20 cellular contexts compared by ENCODE assay signal in genomic region chr17:74231846-74232713, GRCh38. TPM values are rescaled to one million over a fixed set of nuclear protein-coding genes. Genes with fewer than 3 reads are reported as not detected.
A peak's percentile ranks its signal among the peaks of the same experiment; 100 is the strongest.
DNase-seq lines count a peak whose midpoint lies in the region; ATAC-seq and TF ChIP-seq lines count a peak whose summit lies in the region.
"Had no signal": no experiment of that assay in that cellular context is flagged by ENCODE, and none has a peak within 500 bp of the region (broad histone marks: within the 10 kb centered on the region; RNA-seq: fewer than 3 reads in every experiment).

No MANE protein-coding gene starts in this region.

- intact Hi-C loops in CD14-positive monocyte (cut with micrococcal nuclease): no loop called here
- intact Hi-C loops in dorsolateral prefrontal cortex (cut with DNase I): loop anchor here in 1 of 2 donors (2.0 kb wide), 1 partner anchor 17 kb away; no protein-coding TSS in a partner anchor

- H3K27ac Mint-ChIP-seq in CD14-positive monocyte (peak overlapping the region in 4 of 7 donors; percentile 35 to 74 (median 54)), progenitor cell of endocrine pancreas (peak overlapping the region; percentile 85)
- H3K27ac Mint-ChIP-seq in stimulated activated naive CD8-positive, alpha-beta T cell treated with anti-CD3 and anti-CD28 coated beads, Interleukin-15, amount 100 ng/mL, for 72 hours: peak overlapping the region in 1 of 2 donors; percentile 86

- H3K27me3 ChIP-seq in RWPE2 (ENCODE audit: insufficient read depth, poor library complexity, severe bottlenecking) (no peaks in the 10 kb centered on the region), dorsolateral prefrontal cortex (no peaks in the 10 kb centered on the region)
- H3K27me3 ChIP-seq: BE2C had no signal

- H3K36me3 Mint-ChIP-seq in CD14-positive monocyte: peaks cover 52 to 70% of the 10 kb centered on the region in 2 donors
- no peaks in the 10 kb centered on the region for H3K36me3 Mint-ChIP-seq in progenitor cell of endocrine pancreas (ENCODE audit: insufficient read depth)

- no peaks in the 10 kb centered on the region for H3K9me3 ChIP-seq in RWPE2 (ENCODE audit: severe bottlenecking)
- H3K9me3 ChIP-seq: BE2C had no signal

- DNase-seq in CD14-positive monocyte (ENCODE audit: low spot score) (no peak), RWPE2 (ENCODE audit: low spot score) (peak; percentile 62), dorsolateral prefrontal cortex (no peak), progenitor cell of endocrine pancreas (ENCODE audit: low spot score, unreplicated experiment) (no peak), NCI-H2107 (lab: John Stamatoyannopoulos, UW) (no peak)
- no peak for DNase-seq in stimulated activated naive CD8-positive, alpha-beta T cell treated with anti-CD3 and anti-CD28 coated beads, Interleukin-15, amount 100 ng/mL, for 72 hours
- DNase-seq: 8988T; BE2C; CD4-positive, alpha-beta memory T cell; DND-41; MV-4-11; NCI-H1417; NCI-H187 treated with DMSO at 0.1 percent for 48 hours; NCI-H446; NCI-H748 treated with DMSO at 0.1 percent for 48 hours; PC-3 had no signal

- H3K4me1 Mint-ChIP-seq in CD14-positive monocyte: peaks cover 27% of the 10 kb centered on the region
- H3K4me1 Mint-ChIP-seq in progenitor cell of endocrine pancreas (ENCODE audit: low read depth): peaks cover 18% of the 10 kb centered on the region
- no peaks in the 10 kb centered on the region for H3K4me1 Mint-ChIP-seq in stimulated activated naive CD8-positive, alpha-beta T cell treated with anti-CD3 and anti-CD28 coated beads, Interleukin-15, amount 100 ng/mL, for 72 hours

- no peaks in the 10 kb centered on the region for H3K4me1 ChIP-seq in RWPE2 (ENCODE audit: insufficient read depth, poor library complexity, severe bottlenecking)
- H3K4me1 ChIP-seq: BE2C had no signal

- no peaks in the 10 kb centered on the region for H3K27me3 Mint-ChIP-seq in CD14-positive monocyte (ENCODE audit: low read depth in 3 of 3)
- peaks cover 6% of the 10 kb centered on the region for H3K27me3 Mint-ChIP-seq in progenitor cell of endocrine pancreas
- H3K27me3 Mint-ChIP-seq in stimulated activated naive CD8-positive, alpha-beta T cell treated with anti-CD3 and anti-CD28 coated beads, Interleukin-15, amount 100 ng/mL, for 72 hours: no peaks in the 10 kb centered on the region
- H3K27me3 Mint-ChIP-seq: CD4-positive, alpha-beta memory T cell had no signal

- no peaks in the 10 kb centered on the region for H3K36me3 ChIP-seq in RWPE2 (ENCODE audit: low read depth)

- no peak for TF ChIP-seq CTCF in CD14-positive monocyte (IDR thresholded peaks at IDR 0.05)
- no peak for TF ChIP-seq CTCF in RWPE2 (IDR thresholded peaks at IDR 0.05; ENCODE audit: poor library complexity, severe bottlenecking)
- no peak for TF ChIP-seq CTCF in dorsolateral prefrontal cortex (IDR thresholded peaks at IDR 0.05 in 54 of 56, conservative IDR thresholded peaks at IDR 0.05 in 2 of 56; ENCODE audit: low read depth in 1 of 56, partially characterized antibody in 56 of 56)
- no peak for TF ChIP-seq CTCF in progenitor cell of endocrine pancreas (IDR thresholded peaks at IDR 0.05; ENCODE audit: unreplicated experiment)

- H3K9me3 Mint-ChIP-seq in CD14-positive monocyte: no peaks in the 10 kb centered on the region
- H3K9me3 Mint-ChIP-seq in progenitor cell of endocrine pancreas (ENCODE audit: low read depth): no peaks in the 10 kb centered on the region
- no peaks in the 10 kb centered on the region for H3K9me3 Mint-ChIP-seq in stimulated activated naive CD8-positive, alpha-beta T cell treated with anti-CD3 and anti-CD28 coated beads, Interleukin-15, amount 100 ng/mL, for 72 hours
- H3K9me3 Mint-ChIP-seq: CD4-positive, alpha-beta memory T cell had no signal

- ATAC-seq in RWPE2 (ENCODE audit: low read depth) (no peak), GM21423 (IDR thresholded peaks at IDR 0.05; ENCODE audit: unreplicated experiment) (no peak), HG03565 (IDR thresholded peaks at IDR 0.05; ENCODE audit: unreplicated experiment) (no peak)
- ATAC-seq in stimulated activated naive CD8-positive, alpha-beta T cell treated with anti-CD3 and anti-CD28 coated beads, Interleukin-15, amount 100 ng/mL, for 72 hours: no peak
- ATAC-seq: HCT116, K562, PC-3 had no signal

- no peak overlapping the region for H3K4me3 ChIP-seq in RWPE2 (ENCODE audit: severe bottlenecking)
- no peak overlapping the region for H3K4me3 ChIP-seq in dorsolateral prefrontal cortex
- H3K4me3 ChIP-seq: K562 had no signal

- no peak overlapping the region for H3K4me3 Mint-ChIP-seq in CD14-positive monocyte
- no peak overlapping the region for H3K4me3 Mint-ChIP-seq in progenitor cell of endocrine pancreas (ENCODE audit: low read depth)
- H3K4me3 Mint-ChIP-seq in stimulated activated naive CD8-positive, alpha-beta T cell treated with anti-CD3 and anti-CD28 coated beads, Interleukin-15, amount 100 ng/mL, for 72 hours: no peak overlapping the region
- H3K4me3 Mint-ChIP-seq: CD4-positive, alpha-beta memory T cell had no signal

- H3K27ac ChIP-seq in RWPE2 (ENCODE audit: poor library complexity, severe bottlenecking) (no peak overlapping the region), dorsolateral prefrontal cortex (peak overlapping the region in 58 of 59 donors; percentile 48 to 100 (median 97))

RNA-seq across cellular contexts. Expression of gene TTYH2, which starts 18.7 kb away (rescaled TPM):
- 10 to 100 TPM; 12.3 to 18.7 TPM for polyA plus RNA-seq in CD14-positive monocyte
- total RNA-seq in dorsolateral prefrontal cortex (100 to 1,000 TPM in 71 of 120 experiments, 10 to 100 TPM in 49; 29.4 to 409 (median 112) TPM), progenitor cell of endocrine pancreas (0.69 and 1.1 TPM in 2 replicates)

RNA-seq across cellular contexts. Expression of gene RPL38, which starts 28.6 kb away (rescaled TPM):
- 1,000 to 10,000 TPM in 1 of 2 donors, 100 to 1,000 TPM in 1; 919 to 1,070 TPM for polyA plus RNA-seq in CD14-positive monocyte
- total RNA-seq in dorsolateral prefrontal cortex: 100 to 1,000 TPM; 444 to 745 (median 535) TPM
- 798 and 811 TPM in 2 replicates for total RNA-seq in progenitor cell of endocrine pancreas

RNA-seq across cellular contexts. Expression of gene DNAI2, which starts 42.0 kb away (rescaled TPM):
- not detected for polyA plus RNA-seq in CD14-positive monocyte
- total RNA-seq in dorsolateral prefrontal cortex: under 1 TPM in 21 of 120 experiments, not detected in 99; 0.19 to 0.96 (median 0.40) TPM
- not detected in 2 replicates for total RNA-seq in progenitor cell of endocrine pancreas
- total RNA-seq: K562, PC-3 had no signal
- polyA plus RNA-seq: K562 had no signal

Comparison
In these comparisons a context has a peak if more than half of its experiments do, and no peak if none do; other contexts are left out.
1. RNA of gene TTYH2, which starts 18.7 kb away (total RNA-seq): 29.4 to 409 TPM in dorsolateral prefrontal cortex; 0.69 to 1.1 TPM in progenitor cell of endocrine pancreas; every median in the first group is over 10 times any median in the second.